Comparison of ENCODE assay signal across 8 cellular contexts in genomic region chr2:158969717-158970521, GRCh38. TPM values are rescaled to one million over a fixed set of nuclear protein-coding genes. Genes with fewer than 3 reads are reported as not detected.
DNase-seq lines count a peak whose midpoint lies in the region; ATAC-seq and TF ChIP-seq lines count a peak whose summit lies in the region.

No MANE protein-coding gene starts in this region.

- intact Hi-C loops in activated naive CD4-positive, alpha-beta T cell treated with anti-CD3 and anti-CD28 coated beads for 36 hours (cut with micrococcal nuclease), result loop anchor here (1.0 to 5.0 kb wide), 5 partner anchors 83 to 742 kb away; partner anchors contain the start of genes CCDC148, MARCHF7, PKP4 and WDSUB1
- intact Hi-C loops in esophagus squamous epithelium (cut with DNase I), result no loop called here

- H3K27me3 Mint-ChIP-seq in activated naive CD4-positive, alpha-beta T cell treated with anti-CD3 and anti-CD28 coated beads for 36 hours (ENCODE audit: low read depth), result peaks cover 52% of the 10 kb centered on the region
- H3K27me3 Mint-ChIP-seq in T-cell, result peaks cover 27 to 60% of the 10 kb centered on the region in 2 donors

- H3K4me1 ChIP-seq in esophagus squamous epithelium, result peaks cover 12 to 64% (median 29%) of the 10 kb centered on the region in 3 donors

- WGBS in esophagus squamous epithelium, 2 donors, result 1 to 7% methylated on average over 8 to 14 of the region's 27 CpGs

- peak overlapping the region; percentile 64 to 79 (median 75) for H3K4me3 ChIP-seq in esophagus squamous epithelium

- peaks cover 14% of the 10 kb centered on the region for H3K4me1 Mint-ChIP-seq in activated naive CD4-positive, alpha-beta T cell treated with anti-CD3 and anti-CD28 coated beads for 36 hours (ENCODE audit: low read depth)
- H3K4me1 Mint-ChIP-seq in T-cell, result peaks cover 15 to 21% (median 17%) of the 10 kb centered on the region in 3 donors

- TF ChIP-seq CTCF in esophagus squamous epithelium (IDR thresholded peaks at IDR 0.05), result no peak

- no peaks in the 10 kb centered on the region for H3K9me3 Mint-ChIP-seq in activated naive CD4-positive, alpha-beta T cell treated with anti-CD3 and anti-CD28 coated beads for 36 hours
- no peaks in the 10 kb centered on the region for H3K9me3 Mint-ChIP-seq in activated naive CD4-positive, alpha-beta T cell treated with anti-CD3 and anti-CD28 coated beads, Interleukin-2, amount 50 U/mL, for 72 hours
- no peaks in the 10 kb centered on the region for H3K9me3 Mint-ChIP-seq in T-cell

- POLR2A ChIA-PET in T-cell (lab: Charles Lee), result no interaction called here

- peak overlapping the region; percentile 9 for H3K27ac Mint-ChIP-seq in activated naive CD4-positive, alpha-beta T cell treated with anti-CD3 and anti-CD28 coated beads for 36 hours
- no peak overlapping the region for H3K27ac Mint-ChIP-seq in activated naive CD4-positive, alpha-beta T cell treated with anti-CD3 and anti-CD28 coated beads, Interleukin-2, amount 50 U/mL, for 72 hours
- no peak overlapping the region for H3K27ac Mint-ChIP-seq in T-cell

- CTCF ChIA-PET in activated naive CD4-positive, alpha-beta T cell treated with anti-CD3 and anti-CD28 coated beads for 36 hours (lab: Charles Lee), result interaction anchor here (0.6 kb wide), 1 partner anchor 1077 kb away, joined by 3 read pairs; no protein-coding TSS in a partner anchor
- CTCF ChIA-PET in T-cell (lab: Charles Lee), result interaction anchor here in 1 of 2 donors (0.6 kb wide), 1 partner anchor 862 kb away, joined by 9 read pairs; no protein-coding TSS in a partner anchor

- peak overlapping the region; percentile 89 to 93 (median 90) for H3K27ac ChIP-seq in esophagus squamous epithelium

- no peak for ATAC-seq in activated naive CD4-positive, alpha-beta T cell treated with anti-CD3 and anti-CD28 coated beads, Interleukin-2, amount 50 U/mL, for 72 hours
- ATAC-seq in T-cell (replicated peaks in 1 of 4) (no peak), HG02852 (IDR thresholded peaks at IDR 0.05; ENCODE audit: unreplicated experiment) (no peak)

- DNase-seq in activated naive CD4-positive, alpha-beta T cell treated with anti-CD3 and anti-CD28 coated beads for 36 hours, result peak; percentile 17
- no peak for DNase-seq in activated naive CD4-positive, alpha-beta T cell treated with anti-CD3 and anti-CD28 coated beads, Interleukin-2, amount 50 U/mL, for 72 hours (ENCODE audit: low spot score in 2 of 2)
- DNase-seq in T-cell, result no peak
- DNase-seq in esophagus squamous epithelium (lab: John Stamatoyannopoulos, UW), result no peak
- peak; percentile 58 for DNase-seq in myocyte (ENCODE audit: low read depth)
- DNase-seq in stimulated activated CD4-positive, alpha-beta T cell treated with anti-CD3 and anti-CD28 coated beads, Interleukin-4, amount 100 ng/mL, for 1 hour, result no peak
- DNase-seq in NCI-H774 (lab: John Stamatoyannopoulos, UW), result no peak

- TF ChIP-seq POLR2A in esophagus squamous epithelium (IDR thresholded peaks at IDR 0.05), result no peak

- H3K9me3 ChIP-seq in esophagus squamous epithelium, result no peaks in the 10 kb centered on the region

- no peaks in the 10 kb centered on the region for H3K36me3 ChIP-seq in esophagus squamous epithelium

- no peaks in the 10 kb centered on the region for H3K36me3 Mint-ChIP-seq in activated naive CD4-positive, alpha-beta T cell treated with anti-CD3 and anti-CD28 coated beads for 36 hours (ENCODE audit: low read depth)
- peaks cover 0 to 11% of the 10 kb centered on the region in 2 donors for H3K36me3 Mint-ChIP-seq in activated naive CD4-positive, alpha-beta T cell treated with anti-CD3 and anti-CD28 coated beads, Interleukin-2, amount 50 U/mL, for 72 hours
- H3K36me3 Mint-ChIP-seq in T-cell, result no peaks in the 10 kb centered on the region

- H3K27me3 ChIP-seq in esophagus squamous epithelium, result peaks cover 0 to 8% (median 0%) of the 10 kb centered on the region in 4 donors

- H3K4me3 Mint-ChIP-seq in activated naive CD4-positive, alpha-beta T cell treated with anti-CD3 and anti-CD28 coated beads for 36 hours, result peak overlapping the region; percentile 80
- peak overlapping the region; percentile 56 to 87 (median 73) for H3K4me3 Mint-ChIP-seq in T-cell

RNA-seq across cellular contexts. Expression of gene TANC1, which starts 1.5 kb away (rescaled TPM):
- total RNA-seq in activated naive CD4-positive, alpha-beta T cell treated with anti-CD3 and anti-CD28 coated beads for 36 hours, result 1 to 10 TPM; 2.0 to 2.3 TPM
- total RNA-seq in activated naive CD4-positive, alpha-beta T cell treated with anti-CD3 and anti-CD28 coated beads, Interleukin-2, amount 50 U/mL, for 72 hours, result 1 to 10 TPM in 1 of 2 donors, under 1 TPM in 1; 0.89 to 1.8 TPM
- total RNA-seq in T-cell (under 1 TPM; 0.26 to 0.61 (median 0.50) TPM), esophagus squamous epithelium (10 to 100 TPM; 29.4 to 54.5 (median 42.2) TPM), myocyte (19.1 and 20.1 TPM in 2 replicates)
- polyA plus RNA-seq in myocyte (2012), result 14.2 TPM

Comparison
In these comparisons a context has a peak if more than half of its experiments do, and no peak if none do; other contexts are left out.
1. DNase-seq: peak in activated naive CD4-positive, alpha-beta T cell treated with anti-CD3 and anti-CD28 coated beads for 36 hours (single experiment) and myocyte (single experiment); none in activated naive CD4-positive, alpha-beta T cell treated with anti-CD3 and anti-CD28 coated beads, Interleukin-2, amount 50 U/mL, for 72 hours (0 of 2), T-cell (0 of 34), esophagus squamous epithelium (single experiment), stimulated activated CD4-positive, alpha-beta T cell treated with anti-CD3 and anti-CD28 coated beads, Interleukin-4, amount 100 ng/mL, for 1 hour (single experiment) and NCI-H774 (single experiment).